Comparison of ENCODE assay signal across 9 cellular contexts in genomic region chr14:71141701-71142374, GRCh38.
DNase-seq lines count a peak whose midpoint lies in the region; ATAC-seq lines count a peak whose summit lies in the region.
"Had no signal": no experiment of that assay in that cellular context is flagged by ENCODE, and none has a peak within 500 bp of the region (broad histone marks: within the 10 kb centered on the region; RNA-seq: fewer than 3 reads in every experiment).

No MANE protein-coding gene starts in this region.

- no peak for ATAC-seq in HG03280 (IDR thresholded peaks at IDR 0.05; ENCODE audit: unreplicated experiment)
- ATAC-seq in GM21515 (IDR thresholded peaks at IDR 0.05; ENCODE audit: unreplicated experiment): no peak

- no peaks in the 10 kb centered on the region for H3K27me3 ChIP-seq in MG63
- H3K27me3 ChIP-seq: adrenal gland, neural progenitor cell had no signal

- no peaks in the 10 kb centered on the region for H3K36me3 ChIP-seq in MG63
- H3K36me3 ChIP-seq: adrenal gland, neural progenitor cell had no signal

- DNase-seq in EH (ENCODE audit: low read depth) (peak; percentile 83), MG63 (peak; percentile 6), astrocyte of the hippocampus (ENCODE audit: low read depth, low spot score) (peak; percentile 27), renal cortical epithelial cell (ENCODE audit: low read depth) (peak; percentile 25), UCSD-AML1 (lab: John Stamatoyannopoulos, UW; ENCODE audit: unreplicated experiment) (no peak)

- H3K9me3 ChIP-seq in MG63: no peaks in the 10 kb centered on the region
- H3K9me3 ChIP-seq: adrenal gland had no signal

- no peak overlapping the region for H3K4me3 ChIP-seq in MG63
- H3K4me3 ChIP-seq: adrenal gland, neural progenitor cell had no signal
